ENCODE assay signal across 1 cellular context in genomic region chr18:11567391-11567790, GRCh38.
TF ChIP-seq lines count a peak whose summit lies in the region.

No MANE protein-coding gene starts in this region.

TF ChIP-seq in IMR-90, 13 proteins besides CTCF, POLR2A, EP300 and RAD21 (continued from another document):
- TF ChIP-seq USF2 (IDR thresholded peaks at IDR 0.05; ENCODE audit: low read depth, low read length) (no peak), CHD1 (IDR thresholded peaks at IDR 0.05; ENCODE audit: low read depth, low read length) (no peak), RFX5 (IDR thresholded peaks at IDR 0.05; ENCODE audit: low read depth, low read length) (no peak)
